8 cellular contexts compared by ENCODE assay signal in the genomic region with DNA sequence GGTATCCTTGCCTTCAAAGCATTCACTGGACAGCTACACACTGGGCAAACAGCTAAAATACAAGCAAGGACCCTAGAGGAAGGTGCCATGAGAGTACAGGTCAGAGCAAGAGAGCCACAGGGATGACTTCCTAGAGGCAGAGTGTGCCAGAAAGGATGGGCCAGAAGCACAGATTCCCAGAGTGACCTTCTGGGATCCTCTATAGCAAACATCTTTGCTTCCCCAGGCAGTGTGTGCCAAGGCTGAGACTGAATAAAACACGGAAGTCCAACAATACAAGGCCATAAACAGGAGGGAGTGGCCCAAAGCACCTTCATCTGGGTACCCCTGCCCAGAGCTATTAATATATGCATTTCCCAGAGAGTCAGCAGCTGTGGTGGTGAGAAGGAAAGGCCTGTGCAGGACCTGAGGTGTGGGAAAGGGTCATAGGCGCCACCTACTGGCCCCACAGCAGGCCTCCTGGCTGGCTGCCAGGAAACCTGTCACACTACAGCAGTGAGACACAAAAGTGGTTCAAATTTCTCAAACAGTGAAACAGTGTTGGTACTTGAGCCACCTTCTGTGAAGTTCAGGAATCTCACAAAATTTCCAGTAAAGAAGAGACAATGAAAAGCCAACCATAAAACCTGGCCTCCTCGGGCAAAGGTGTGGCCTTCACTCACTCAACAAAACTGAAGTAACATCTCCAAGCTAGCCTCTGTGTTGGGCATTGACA. TPM values are rescaled to one million over a fixed set of nuclear protein-coding genes. Genes with fewer than 3 reads are reported as not detected.
A peak's percentile ranks its signal among the peaks of the same experiment; 100 is the strongest.
DNase-seq lines count a peak whose midpoint lies in the region; ATAC-seq and TF ChIP-seq lines count a peak whose summit lies in the region.

No MANE protein-coding gene starts in this region.

- peak overlapping the region in 1 of 12 donors; percentile 39 for H3K27ac ChIP-seq in heart left ventricle

- peaks cover 28% of the 10 kb centered on the region for H3K4me1 Mint-ChIP-seq in activated naive CD8-positive, alpha-beta T cell treated with anti-CD3 and anti-CD28 coated beads, Interleukin-2, amount 50 U/mL, for 24 hours

- H3K27me3 ChIP-seq in heart left ventricle: no peaks in the 10 kb centered on the region

- H3K9me3 ChIP-seq in heart left ventricle: no peaks in the 10 kb centered on the region

- no peaks in the 10 kb centered on the region for H3K27me3 Mint-ChIP-seq in activated naive CD8-positive, alpha-beta T cell treated with anti-CD3 and anti-CD28 coated beads, Interleukin-2, amount 50 U/mL, for 24 hours

- H3K9me3 Mint-ChIP-seq in activated naive CD8-positive, alpha-beta T cell treated with anti-CD3 and anti-CD28 coated beads, Interleukin-2, amount 50 U/mL, for 24 hours: no peaks in the 10 kb centered on the region

- H3K36me3 Mint-ChIP-seq in activated naive CD8-positive, alpha-beta T cell treated with anti-CD3 and anti-CD28 coated beads, Interleukin-2, amount 50 U/mL, for 24 hours (ENCODE audit: low read depth): peaks cover 3% of the 10 kb centered on the region

- no peak overlapping the region for H3K4me3 Mint-ChIP-seq in activated naive CD8-positive, alpha-beta T cell treated with anti-CD3 and anti-CD28 coated beads, Interleukin-2, amount 50 U/mL, for 24 hours

- H3K4me3 ChIP-seq in heart left ventricle: no peak overlapping the region

- DNase-seq in ACHN (peak; percentile 66), NCI-H1436 treated with DMSO at 0.1 percent for 48 hours (lab: John Stamatoyannopoulos, UW) (peak; percentile 33), T follicular helper cell (ENCODE audit: low read depth) (peak; percentile 51), heart left ventricle (peak; percentile 79 to 92 (median 82)), putamen (ENCODE audit: low spot score) (peak; percentile 78), NCI-H1048 (lab: John Stamatoyannopoulos, UW) (no peak)
- DNase-seq in activated naive CD8-positive, alpha-beta T cell treated with anti-CD3 and anti-CD28 coated beads, Interleukin-2, amount 50 U/mL, for 24 hours: peak; percentile 78

- peak; percentile 77 to 94 (median 88) for TF ChIP-seq CTCF in heart left ventricle (IDR thresholded peaks at IDR 0.05)

- H3K27ac Mint-ChIP-seq in activated naive CD8-positive, alpha-beta T cell treated with anti-CD3 and anti-CD28 coated beads, Interleukin-2, amount 50 U/mL, for 24 hours: no peak overlapping the region

- 30 to 43% (median 35%) methylated on average over 3 of the region's 3 CpGs for WGBS in heart left ventricle, 4 donors

- intact Hi-C loops in heart left ventricle (cut with DNase I): loop anchor here in 8 of 10 donors (1.0 to 10.0 kb wide), 9 partner anchors 33 to 192 kb away; a partner anchor contains a TSS

- in situ Hi-C loops in ACHN (cut with HindIII; ENCODE audit: low pct_ligation_motif_present, low pct_unique_long_range_greater_than_20kb, low sequenced_read_pairs): no loop called here

- no peaks in the 10 kb centered on the region for H3K36me3 ChIP-seq in heart left ventricle

- peak; percentile 50 for ATAC-seq in GM19035 (IDR thresholded peaks at IDR 0.05; ENCODE audit: unreplicated experiment)
- ATAC-seq in activated naive CD8-positive, alpha-beta T cell treated with anti-CD3 and anti-CD28 coated beads, Interleukin-2, amount 50 U/mL, for 24 hours: peak; percentile 78
- peak; percentile 73 to 91 (median 82) for ATAC-seq in heart left ventricle

- TF ChIP-seq POLR2A in heart left ventricle (IDR thresholded peaks at IDR 0.05): no peak

- H3K4me1 ChIP-seq in heart left ventricle: peaks cover 0 to 47% (median 13%) of the 10 kb centered on the region in 12 donors

RNA-seq across cellular contexts. Expression of a gene that starts 20.3 kb away (rescaled TPM):
- 10 to 100 TPM; 16.7 to 28.4 (median 19.4) TPM for total RNA-seq in heart left ventricle
- 10 to 100 TPM; 12.4 to 15.7 TPM for polyA plus RNA-seq in heart left ventricle
